Comparison of ENCODE assay signal across 1 cellular context in the genomic region with DNA sequence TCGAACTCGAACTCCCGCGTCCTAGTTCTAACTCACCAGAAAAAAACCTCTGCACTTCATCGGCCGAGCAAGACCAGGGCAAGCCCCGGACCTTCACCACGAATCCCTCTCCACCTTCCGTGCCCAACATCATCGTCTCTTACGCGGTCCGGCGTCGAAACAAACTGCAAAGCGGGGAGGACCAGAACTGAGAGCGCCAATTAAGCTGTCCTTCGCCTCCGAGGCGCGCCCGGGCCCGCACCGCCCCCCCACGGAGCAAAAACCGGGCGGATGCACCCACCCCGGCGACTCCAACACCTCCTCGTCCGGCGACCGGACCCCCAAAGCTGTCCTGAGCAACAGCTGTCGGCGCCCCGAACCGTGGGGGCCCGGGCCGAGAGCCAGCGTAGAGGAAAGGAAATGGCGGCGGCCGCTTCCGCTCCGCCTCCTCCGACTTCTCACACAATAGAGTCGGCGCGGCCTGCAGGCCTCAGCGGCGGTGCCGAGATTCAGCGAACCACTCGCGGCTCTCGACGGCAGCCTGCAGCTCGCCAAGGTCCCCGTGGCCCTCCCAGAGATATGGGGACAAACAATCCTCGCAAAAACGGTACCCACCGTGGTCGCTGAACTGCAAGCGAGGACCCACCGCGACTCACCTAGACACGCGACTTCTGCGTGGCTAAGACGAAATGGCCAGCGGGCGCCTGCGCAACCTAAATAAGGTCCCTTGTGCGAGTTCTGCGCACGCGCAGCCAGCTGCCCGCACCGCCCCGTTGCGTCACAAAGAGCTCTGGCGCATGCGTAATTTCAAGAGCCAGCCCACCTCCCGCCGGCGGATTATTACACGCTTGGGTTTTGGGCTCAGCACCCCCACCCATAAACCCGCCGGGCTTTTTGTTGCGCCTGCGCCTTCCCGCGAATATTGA.
TF ChIP-seq lines count a peak whose summit lies in the region.

A gene with protein sequence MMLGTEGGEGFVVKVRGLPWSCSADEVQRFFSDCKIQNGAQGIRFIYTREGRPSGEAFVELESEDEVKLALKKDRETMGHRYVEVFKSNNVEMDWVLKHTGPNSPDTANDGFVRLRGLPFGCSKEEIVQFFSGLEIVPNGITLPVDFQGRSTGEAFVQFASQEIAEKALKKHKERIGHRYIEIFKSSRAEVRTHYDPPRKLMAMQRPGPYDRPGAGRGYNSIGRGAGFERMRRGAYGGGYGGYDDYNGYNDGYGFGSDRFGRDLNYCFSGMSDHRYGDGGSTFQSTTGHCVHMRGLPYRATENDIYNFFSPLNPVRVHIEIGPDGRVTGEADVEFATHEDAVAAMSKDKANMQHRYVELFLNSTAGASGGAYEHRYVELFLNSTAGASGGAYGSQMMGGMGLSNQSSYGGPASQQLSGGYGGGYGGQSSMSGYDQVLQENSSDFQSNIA (minus strand): TSS at position 671 of the 905 bp plus-strand sequence. CDS start 538 bp downstream, at position 133.

TF ChIP-seq in HepG2, 621 proteins besides CTCF, POLR2A, EP300 and RAD21 (continued from another document and continues in another):
- TF ChIP-seq, protein P1, sequence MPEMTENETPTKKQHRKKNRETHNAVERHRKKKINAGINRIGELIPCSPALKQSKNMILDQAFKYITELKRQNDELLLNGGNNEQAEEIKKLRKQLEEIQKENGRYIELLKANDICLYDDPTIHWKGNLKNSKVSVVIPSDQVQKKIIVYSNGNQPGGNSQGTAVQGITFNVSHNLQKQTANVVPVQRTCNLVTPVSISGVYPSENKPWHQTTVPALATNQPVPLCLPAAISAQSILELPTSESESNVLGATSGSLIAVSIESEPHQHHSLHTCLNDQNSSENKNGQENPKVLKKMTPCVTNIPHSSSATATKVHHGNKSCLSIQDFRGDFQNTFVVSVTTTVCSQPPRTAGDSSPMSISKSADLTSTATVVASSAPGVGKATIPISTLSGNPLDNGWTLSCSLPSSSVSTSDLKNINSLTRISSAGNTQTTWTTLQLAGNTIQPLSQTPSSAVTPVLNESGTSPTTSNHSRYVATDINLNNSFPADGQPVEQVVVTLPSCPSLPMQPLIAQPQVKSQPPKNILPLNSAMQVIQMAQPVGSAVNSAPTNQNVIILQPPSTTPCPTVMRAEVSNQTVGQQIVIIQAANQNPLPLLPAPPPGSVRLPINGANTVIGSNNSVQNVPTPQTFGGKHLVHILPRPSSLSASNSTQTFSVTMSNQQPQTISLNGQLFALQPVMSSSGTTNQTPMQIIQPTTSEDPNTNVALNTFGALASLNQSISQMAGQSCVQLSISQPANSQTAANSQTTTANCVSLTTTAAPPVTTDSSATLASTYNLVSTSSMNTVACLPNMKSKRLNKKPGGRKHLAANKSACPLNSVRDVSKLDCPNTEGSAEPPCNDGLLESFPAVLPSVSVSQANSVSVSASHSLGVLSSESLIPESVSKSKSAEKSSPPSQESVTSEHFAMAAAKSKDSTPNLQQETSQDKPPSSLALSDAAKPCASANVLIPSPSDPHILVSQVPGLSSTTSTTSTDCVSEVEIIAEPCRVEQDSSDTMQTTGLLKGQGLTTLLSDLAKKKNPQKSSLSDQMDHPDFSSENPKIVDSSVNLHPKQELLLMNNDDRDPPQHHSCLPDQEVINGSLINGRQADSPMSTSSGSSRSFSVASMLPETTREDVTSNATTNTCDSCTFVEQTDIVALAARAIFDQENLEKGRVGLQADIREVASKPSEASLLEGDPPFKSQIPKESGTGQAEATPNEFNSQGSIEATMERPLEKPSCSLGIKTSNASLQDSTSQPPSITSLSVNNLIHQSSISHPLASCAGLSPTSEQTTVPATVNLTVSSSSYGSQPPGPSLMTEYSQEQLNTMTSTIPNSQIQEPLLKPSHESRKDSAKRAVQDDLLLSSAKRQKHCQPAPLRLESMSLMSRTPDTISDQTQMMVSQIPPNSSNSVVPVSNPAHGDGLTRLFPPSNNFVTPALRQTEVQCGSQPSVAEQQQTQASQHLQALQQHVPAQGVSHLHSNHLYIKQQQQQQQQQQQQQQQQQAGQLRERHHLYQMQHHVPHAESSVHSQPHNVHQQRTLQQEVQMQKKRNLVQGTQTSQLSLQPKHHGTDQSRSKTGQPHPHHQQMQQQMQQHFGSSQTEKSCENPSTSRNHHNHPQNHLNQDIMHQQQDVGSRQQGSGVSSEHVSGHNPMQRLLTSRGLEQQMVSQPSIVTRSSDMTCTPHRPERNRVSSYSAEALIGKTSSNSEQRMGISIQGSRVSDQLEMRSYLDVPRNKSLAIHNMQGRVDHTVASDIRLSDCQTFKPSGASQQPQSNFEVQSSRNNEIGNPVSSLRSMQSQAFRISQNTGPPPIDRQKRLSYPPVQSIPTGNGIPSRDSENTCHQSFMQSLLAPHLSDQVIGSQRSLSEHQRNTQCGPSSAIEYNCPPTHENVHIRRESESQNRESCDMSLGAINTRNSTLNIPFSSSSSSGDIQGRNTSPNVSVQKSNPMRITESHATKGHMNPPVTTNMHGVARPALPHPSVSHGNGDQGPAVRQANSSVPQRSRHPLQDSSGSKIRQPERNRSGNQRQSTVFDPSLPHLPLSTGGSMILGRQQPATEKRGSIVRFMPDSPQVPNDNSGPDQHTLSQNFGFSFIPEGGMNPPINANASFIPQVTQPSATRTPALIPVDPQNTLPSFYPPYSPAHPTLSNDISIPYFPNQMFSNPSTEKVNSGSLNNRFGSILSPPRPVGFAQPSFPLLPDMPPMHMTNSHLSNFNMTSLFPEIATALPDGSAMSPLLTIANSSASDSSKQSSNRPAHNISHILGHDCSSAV (CRISPR knock-in tag; IDR thresholded peaks at IDR 0.05; ENCODE audit: borderline replicate concordance), result no peak
- TF ChIP-seq BORCS8-MEF2B (CRISPR knock-in tag; IDR thresholded peaks at IDR 0.05) (peak; percentile 86; the same call in 1 of the 2 replicates), ZNF256 (CRISPR knock-in tag; conservative IDR thresholded peaks at IDR 0.05) (0 out of 2 replicates have a peak, but pooled peaks have one; percentile 15), ZNF775 (CRISPR knock-in tag; IDR thresholded peaks at IDR 0.05; ENCODE audit: borderline replicate concordance) (no peak), TMF1 (CRISPR knock-in tag; IDR thresholded peaks at IDR 0.05; ENCODE audit: low read depth) (peak; percentile 95; the same call in 1 of the 2 replicates), MAFG (CRISPR knock-in tag; IDR thresholded peaks at IDR 0.05) (no peak), ARHGAP35 (CRISPR knock-in tag; IDR thresholded peaks at IDR 0.05; ENCODE audit: borderline replicate concordance) (0 out of 2 replicates have a peak, but pooled peaks have one; percentile 76), KDM3A (CRISPR knock-in tag; IDR thresholded peaks at IDR 0.05; ENCODE audit: low read depth) (peak; percentile 90), MZF1 (CRISPR knock-in tag; IDR thresholded peaks at IDR 0.05; ENCODE audit: borderline replicate concordance) (peak; percentile 79; the same call in 1 of the 2 replicates), ZNF605 (CRISPR knock-in tag; IDR thresholded peaks at IDR 0.05) (peak; percentile 86), HDAC6 (IDR thresholded peaks at IDR 0.05; ENCODE audit: low read depth, low read length) (no peak), IKZF1 (IDR thresholded peaks at IDR 0.05) (no peak), EED (CRISPR knock-in tag; IDR thresholded peaks at IDR 0.05) (peak; percentile 95; the same call in 1 of the 2 replicates), RFXAP (CRISPR knock-in tag; IDR thresholded peaks at IDR 0.05; ENCODE audit: borderline replicate concordance) (no peak), SRSF1 (optimal IDR thresholded peaks at IDR 0.05; ENCODE audit: low read depth, low read length) (peak; percentile 63), ZNF549 (CRISPR knock-in tag; IDR thresholded peaks at IDR 0.05) (no peak), MATR3 (CRISPR knock-in tag; IDR thresholded peaks at IDR 0.05) (no peak), ZSCAN21 (CRISPR knock-in tag; IDR thresholded peaks at IDR 0.05; ENCODE audit: borderline replicate concordance) (peak; percentile 62; the same call in 1 of the 2 replicates), SMYD3 (CRISPR knock-in tag; IDR thresholded peaks at IDR 0.05) (no peak; the same call in 1 of the 2 replicates), ZNF530 (CRISPR knock-in tag; IDR thresholded peaks at IDR 0.05; ENCODE audit: low read depth) (no peak)
- TF ChIP-seq, protein P2, sequence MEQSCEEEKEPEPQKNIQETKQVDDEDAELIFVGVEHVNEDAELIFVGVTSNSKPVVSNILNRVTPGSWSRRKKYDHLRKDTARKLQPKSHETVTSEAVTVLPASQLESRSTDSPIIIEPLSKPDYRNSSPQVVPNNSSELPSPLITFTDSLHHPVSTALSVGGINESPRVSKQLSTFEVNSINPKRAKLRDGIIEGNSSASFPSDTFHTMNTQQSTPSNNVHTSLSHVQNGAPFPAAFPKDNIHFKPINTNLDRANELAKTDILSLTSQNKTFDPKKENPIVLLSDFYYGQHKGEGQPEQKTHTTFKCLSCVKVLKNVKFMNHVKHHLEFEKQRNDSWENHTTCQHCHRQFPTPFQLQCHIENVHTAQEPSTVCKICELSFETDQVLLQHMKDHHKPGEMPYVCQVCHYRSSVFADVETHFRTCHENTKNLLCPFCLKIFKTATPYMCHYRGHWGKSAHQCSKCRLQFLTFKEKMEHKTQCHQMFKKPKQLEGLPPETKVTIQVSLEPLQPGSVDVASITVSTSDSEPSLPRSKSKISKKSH (CRISPR knock-in tag; IDR thresholded peaks at IDR 0.05; ENCODE audit: borderline replicate concordance), result peak; percentile 92
- TF ChIP-seq, protein P3, sequence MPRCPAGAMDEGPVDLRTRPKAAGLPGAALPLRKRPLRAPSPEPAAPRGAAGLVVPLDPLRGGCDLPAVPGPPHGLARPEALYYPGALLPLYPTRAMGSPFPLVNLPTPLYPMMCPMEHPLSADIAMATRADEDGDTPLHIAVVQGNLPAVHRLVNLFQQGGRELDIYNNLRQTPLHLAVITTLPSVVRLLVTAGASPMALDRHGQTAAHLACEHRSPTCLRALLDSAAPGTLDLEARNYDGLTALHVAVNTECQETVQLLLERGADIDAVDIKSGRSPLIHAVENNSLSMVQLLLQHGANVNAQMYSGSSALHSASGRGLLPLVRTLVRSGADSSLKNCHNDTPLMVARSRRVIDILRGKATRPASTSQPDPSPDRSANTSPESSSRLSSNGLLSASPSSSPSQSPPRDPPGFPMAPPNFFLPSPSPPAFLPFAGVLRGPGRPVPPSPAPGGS (CRISPR knock-in tag; IDR thresholded peaks at IDR 0.05), result no peak
- TF ChIP-seq, protein P4, sequence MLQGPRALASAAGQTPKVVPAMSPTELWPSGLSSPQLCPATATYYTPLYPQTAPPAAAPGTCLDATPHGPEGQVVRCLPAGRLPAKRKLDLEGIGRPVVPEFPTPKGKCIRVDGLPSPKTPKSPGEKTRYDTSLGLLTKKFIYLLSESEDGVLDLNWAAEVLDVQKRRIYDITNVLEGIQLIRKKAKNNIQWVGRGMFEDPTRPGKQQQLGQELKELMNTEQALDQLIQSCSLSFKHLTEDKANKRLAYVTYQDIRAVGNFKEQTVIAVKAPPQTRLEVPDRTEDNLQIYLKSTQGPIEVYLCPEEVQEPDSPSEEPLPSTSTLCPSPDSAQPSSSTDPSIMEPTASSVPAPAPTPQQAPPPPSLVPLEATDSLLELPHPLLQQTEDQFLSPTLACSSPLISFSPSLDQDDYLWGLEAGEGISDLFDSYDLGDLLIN (CRISPR knock-in tag; IDR thresholded peaks at IDR 0.05; ENCODE audit: borderline replicate concordance), result no peak
- TF ChIP-seq, protein P5, sequence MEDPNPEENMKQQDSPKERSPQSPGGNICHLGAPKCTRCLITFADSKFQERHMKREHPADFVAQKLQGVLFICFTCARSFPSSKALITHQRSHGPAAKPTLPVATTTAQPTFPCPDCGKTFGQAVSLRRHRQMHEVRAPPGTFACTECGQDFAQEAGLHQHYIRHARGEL (CRISPR knock-in tag; IDR thresholded peaks at IDR 0.05), result no peak
- TF ChIP-seq, protein P6, sequence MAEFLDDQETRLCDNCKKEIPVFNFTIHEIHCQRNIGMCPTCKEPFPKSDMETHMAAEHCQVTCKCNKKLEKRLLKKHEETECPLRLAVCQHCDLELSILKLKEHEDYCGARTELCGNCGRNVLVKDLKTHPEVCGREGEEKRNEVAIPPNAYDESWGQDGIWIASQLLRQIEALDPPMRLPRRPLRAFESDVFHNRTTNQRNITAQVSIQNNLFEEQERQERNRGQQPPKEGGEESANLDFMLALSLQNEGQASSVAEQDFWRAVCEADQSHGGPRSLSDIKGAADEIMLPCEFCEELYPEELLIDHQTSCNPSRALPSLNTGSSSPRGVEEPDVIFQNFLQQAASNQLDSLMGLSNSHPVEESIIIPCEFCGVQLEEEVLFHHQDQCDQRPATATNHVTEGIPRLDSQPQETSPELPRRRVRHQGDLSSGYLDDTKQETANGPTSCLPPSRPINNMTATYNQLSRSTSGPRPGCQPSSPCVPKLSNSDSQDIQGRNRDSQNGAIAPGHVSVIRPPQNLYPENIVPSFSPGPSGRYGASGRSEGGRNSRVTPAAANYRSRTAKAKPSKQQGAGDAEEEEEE (CRISPR knock-in tag; IDR thresholded peaks at IDR 0.05; ENCODE audit: borderline replicate concordance), result no peak
- TF ChIP-seq, protein P7, sequence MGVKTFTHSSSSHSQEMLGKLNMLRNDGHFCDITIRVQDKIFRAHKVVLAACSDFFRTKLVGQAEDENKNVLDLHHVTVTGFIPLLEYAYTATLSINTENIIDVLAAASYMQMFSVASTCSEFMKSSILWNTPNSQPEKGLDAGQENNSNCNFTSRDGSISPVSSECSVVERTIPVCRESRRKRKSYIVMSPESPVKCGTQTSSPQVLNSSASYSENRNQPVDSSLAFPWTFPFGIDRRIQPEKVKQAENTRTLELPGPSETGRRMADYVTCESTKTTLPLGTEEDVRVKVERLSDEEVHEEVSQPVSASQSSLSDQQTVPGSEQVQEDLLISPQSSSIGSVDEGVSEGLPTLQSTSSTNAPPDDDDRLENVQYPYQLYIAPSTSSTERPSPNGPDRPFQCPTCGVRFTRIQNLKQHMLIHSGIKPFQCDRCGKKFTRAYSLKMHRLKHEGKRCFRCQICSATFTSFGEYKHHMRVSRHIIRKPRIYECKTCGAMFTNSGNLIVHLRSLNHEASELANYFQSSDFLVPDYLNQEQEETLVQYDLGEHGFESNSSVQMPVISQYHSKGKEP (CRISPR knock-in tag; IDR thresholded peaks at IDR 0.05), result peak; percentile 81; the same call in 1 of the 2 replicates
- TF ChIP-seq, protein P8, sequence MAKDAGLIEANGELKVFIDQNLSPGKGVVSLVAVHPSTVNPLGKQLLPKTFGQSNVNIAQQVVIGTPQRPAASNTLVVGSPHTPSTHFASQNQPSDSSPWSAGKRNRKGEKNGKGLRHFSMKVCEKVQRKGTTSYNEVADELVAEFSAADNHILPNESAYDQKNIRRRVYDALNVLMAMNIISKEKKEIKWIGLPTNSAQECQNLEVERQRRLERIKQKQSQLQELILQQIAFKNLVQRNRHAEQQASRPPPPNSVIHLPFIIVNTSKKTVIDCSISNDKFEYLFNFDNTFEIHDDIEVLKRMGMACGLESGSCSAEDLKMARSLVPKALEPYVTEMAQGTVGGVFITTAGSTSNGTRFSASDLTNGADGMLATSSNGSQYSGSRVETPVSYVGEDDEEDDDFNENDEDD (CRISPR knock-in tag; IDR thresholded peaks at IDR 0.05; ENCODE audit: borderline replicate concordance), result no peak
